In genomic region chr3:194485471-194485875, GRCh38 we compare ENCODE assay signal across 8 cellular contexts. TPM values are rescaled to one million over a fixed set of nuclear protein-coding genes. Genes with fewer than 3 reads are reported as not detected.
A peak's percentile ranks its signal among the peaks of the same experiment; 100 is the strongest.
DNase-seq lines count a peak whose midpoint lies in the region; ATAC-seq and TF ChIP-seq lines count a peak whose summit lies in the region.

No MANE protein-coding gene starts in this region.

- H3K9me3 ChIP-seq in ES-I3 (ENCODE audit: control insufficient read depth, insufficient read depth, low read length) (no peaks in the 10 kb centered on the region), OCI-LY1 (ENCODE audit: low read length) (no peaks in the 10 kb centered on the region)

- peaks cover 51% of the 10 kb centered on the region for H3K79me2 ChIP-seq in OCI-LY1 (ENCODE audit: insufficient read depth, low read length)

- H3K27ac Mint-ChIP-seq in nephron, result peak overlapping the region; percentile 78 to 92 (median 90)

- no peak overlapping the region for H2AFZ ChIP-seq in OCI-LY1 (ENCODE audit: low read length)

- no peak for TF ChIP-seq CTCF in OCI-LY1 (IDR thresholded peaks at IDR 0.05; ENCODE audit: low read length)
- no peak for TF ChIP-seq CTCF in dorsolateral prefrontal cortex (IDR thresholded peaks at IDR 0.05 in 54 of 56, conservative IDR thresholded peaks at IDR 0.05 in 2 of 56; ENCODE audit: low read depth in 1 of 56, partially characterized antibody in 56 of 56)
- no peak for TF ChIP-seq CTCF in nephron (IDR thresholded peaks at IDR 0.05; ENCODE audit: unreplicated experiment in 3 of 3)

- H3K36me3 ChIP-seq in ES-I3 (ENCODE audit: insufficient read depth, low read length), result no peaks in the 10 kb centered on the region
- peaks cover 43% of the 10 kb centered on the region for H3K36me3 ChIP-seq in OCI-LY1 (ENCODE audit: insufficient read depth, low read length)

- peaks cover 8% of the 10 kb centered on the region for H3K36me3 Mint-ChIP-seq in nephron (ENCODE audit: low read depth)

- no peaks in the 10 kb centered on the region for H3K9me3 Mint-ChIP-seq in nephron

- no peak for ATAC-seq in HG03025 (IDR thresholded peaks at IDR 0.05; ENCODE audit: low FRiP score, unreplicated experiment)

- H3K4me2 ChIP-seq in OCI-LY1 (ENCODE audit: low read length), result peak overlapping the region; percentile 98

- no peaks in the 10 kb centered on the region for H3K9me2 ChIP-seq in OCI-LY1 (ENCODE audit: low read depth, low read length)

- no peak for DNase-seq in dorsolateral prefrontal cortex
- no peak for DNase-seq in GDM1 (lab: John Stamatoyannopoulos, UW)
- DNase-seq in stimulated activated CD4-positive, alpha-beta T cell treated with anti-CD3 and anti-CD28 coated beads, Interleukin-1b, Interleukin-23, amount 100 ng/mL, for 48 hours, result no peak
- DNase-seq in NCI-H2081 treated with DMSO at 0.1 percent for 48 hours (lab: John Stamatoyannopoulos, UW), result no peak

- H3F3A ChIP-seq in OCI-LY1 (ENCODE audit: insufficient read depth, low read length), result no peaks in the 10 kb centered on the region

- H3K9ac ChIP-seq in ES-I3 (ENCODE audit: low read depth, low read length), result peak overlapping the region; percentile 78
- peak overlapping the region; percentile 87 for H3K9ac ChIP-seq in OCI-LY1 (ENCODE audit: low read length)

- H3K4me1 ChIP-seq in ES-I3 (ENCODE audit: insufficient read depth, low read length), result peaks cover 4% of the 10 kb centered on the region; the same call in 1 of the 2 replicates
- peaks cover 76% of the 10 kb centered on the region for H3K4me1 ChIP-seq in OCI-LY1 (ENCODE audit: insufficient read depth, low read length, severe bottlenecking)

- H3K27ac ChIP-seq in OCI-LY1 (ENCODE audit: low read depth, low read length, poor library complexity, severe bottlenecking) (peak overlapping the region; percentile 37), dorsolateral prefrontal cortex (peak overlapping the region in 45 of 59 donors; percentile 8 to 91 (median 70))

- intact Hi-C loops in dorsolateral prefrontal cortex (cut with DNase I), result loop anchor here (5.0 kb wide), 2 partner anchors 97 to 187 kb away; partner anchors contain the start of gene LSG1 (in 1 of the 2)

- H4K20me1 ChIP-seq in OCI-LY1 (ENCODE audit: insufficient read depth, low read length), result no peaks in the 10 kb centered on the region

- H3K4me3 Mint-ChIP-seq in nephron, result peak overlapping the region; percentile 91 to 96 (median 95)

- H3K27me3 ChIP-seq in OCI-LY1 (ENCODE audit: insufficient read depth, low read length) (no peaks in the 10 kb centered on the region), dorsolateral prefrontal cortex (no peaks in the 10 kb centered on the region)

- peaks cover 41% of the 10 kb centered on the region for H3K4me1 Mint-ChIP-seq in nephron

- H3K27me3 Mint-ChIP-seq in nephron (ENCODE audit: low read depth), result peaks cover 4% of the 10 kb centered on the region

- peak overlapping the region; percentile 85 for H3K4me3 ChIP-seq in OCI-LY1 (ENCODE audit: low read depth, low read length, poor library complexity, severe bottlenecking)
- peak overlapping the region; percentile 59 to 91 (median 76) for H3K4me3 ChIP-seq in dorsolateral prefrontal cortex

RNA-seq across cellular contexts. Expression of gene ATP13A3, which starts 1.3 kb away (rescaled TPM):
- total RNA-seq in dorsolateral prefrontal cortex, result 10 to 100 TPM; 47.4 to 93.2 (median 65.7) TPM
